In genomic region chr9:37255944-37256862, GRCh38 we compare ENCODE assay signal across 16 cellular contexts.
DNase-seq lines count a peak whose midpoint lies in the region; ATAC-seq, FAIRE-seq and TF ChIP-seq lines count a peak whose summit lies in the region.
"Had no signal": no experiment of that assay in that cellular context is flagged by ENCODE, and none has a peak within 500 bp of the region (broad histone marks: within the 10 kb centered on the region; RNA-seq: fewer than 3 reads in every experiment).

No MANE protein-coding gene starts in this region.

- H3K4me3 ChIP-seq in HepG2 (replicated peaks in 1 of 3; ENCODE audit: insufficient read depth in 1 of 3, low read depth in 2 of 3, low read length in 3 of 3) (no peak overlapping the region), right lobe of liver (no peak overlapping the region), SU-DHL-6 (ENCODE audit: insufficient read depth, low read length, poor library complexity, severe bottlenecking) (no peak overlapping the region), kidney (ENCODE audit: low read length in 2 of 2) (no peak overlapping the region), foreskin fibroblast (ENCODE audit: low read depth in 1 of 2, low read length in 2 of 2) (no peak overlapping the region)

- TF ChIP-seq CTCF in HepG2 (CRISPR knock-in tag; IDR thresholded peaks at IDR 0.05) (no peak), right lobe of liver (IDR thresholded peaks at IDR 0.05) (no peak), SU-DHL-6 (IDR thresholded peaks at IDR 0.05; ENCODE audit: insufficient read depth, low read length, poor library complexity, severe bottlenecking) (no peak), kidney (IDR thresholded peaks at IDR 0.05; ENCODE audit: borderline replicate concordance, extremely low read depth, insufficient read depth) (no peak), foreskin fibroblast (IDR thresholded peaks at IDR 0.05; ENCODE audit: low read depth, low read length) (no peak)

- no peaks in the 10 kb centered on the region for H3K9me3 ChIP-seq in HepG2 (ENCODE audit: low read length)
- H3K9me3 ChIP-seq in right lobe of liver, result no peaks in the 10 kb centered on the region
- no peaks in the 10 kb centered on the region for H3K9me3 ChIP-seq in SU-DHL-6 (ENCODE audit: insufficient read depth, low read length)
- no peaks in the 10 kb centered on the region for H3K9me3 ChIP-seq in kidney (ENCODE audit: control insufficient read depth in 1 of 2, low read length in 2 of 2)

- H3K4me2 ChIP-seq in HepG2 (ENCODE audit: low read depth, low read length), result no peak overlapping the region
- H3K4me2 ChIP-seq in SU-DHL-6 (ENCODE audit: low read depth, low read length, poor library complexity, severe bottlenecking), result peak overlapping the region; percentile 4

- DNase-seq in HepG2 (ENCODE audit: low spot score) (no peak), right lobe of liver (no peak), kidney (no peak), foreskin fibroblast (no peak)
- DNase-seq: DMS53, HFFc6, NCI-H1930, NCI-H2171 treated with DMSO at 0.1 percent for 48 hours, NCI-H82, SIG-M5, SW 1271 had no signal

- no TSS peak for BruUV-seq in HepG2 (replicated peaks; lab: Mats Ljungman, UMichigan)

- no peak overlapping the region for H3K9ac ChIP-seq in HepG2 (ENCODE audit: insufficient read depth, low read depth, low read length)
- no peak overlapping the region for H3K9ac ChIP-seq in SU-DHL-6 (ENCODE audit: low read length)
- H3K9ac ChIP-seq in kidney (ENCODE audit: low read length in 2 of 2), result no peak overlapping the region

- TF ChIP-seq RAD21 in HepG2 (CRISPR knock-in tag; IDR thresholded peaks at IDR 0.05), result no peak

- 73% methylated on average over 4 of the region's 4 CpGs for WGBS in HepG2 (ENCODE audit: low lambda C conversion rate)
- 77% methylated on average over 4 of the region's 4 CpGs for WGBS in right lobe of liver (ENCODE audit: insufficient coverage, low coverage, low lambda C conversion rate, missing lambda C conversion rate)

- POLR2A ChIA-PET in HepG2 (lab: Yijun Ruan, JAX), result no interaction called here

- FAIRE-seq in HepG2 (lab: Jason Lieb, UNC) (no peak), kidney (lab: Jason Lieb, UNC) (peak; percentile 42)

- H3K4me1 ChIP-seq in HepG2 (ENCODE audit: insufficient read depth, low read length) (no peaks in the 10 kb centered on the region), right lobe of liver (no peaks in the 10 kb centered on the region), kidney (ENCODE audit: control insufficient read depth in 1 of 2, insufficient read depth in 1 of 2, low read depth in 1 of 2, low read length in 2 of 2) (no peaks in the 10 kb centered on the region)

- H3K36me3 ChIP-seq in HepG2 (replicated peaks in 1 of 2; ENCODE audit: control insufficient read depth in 1 of 2, insufficient read depth in 2 of 2, low read length in 2 of 2) (no peaks in the 10 kb centered on the region), right lobe of liver (no peaks in the 10 kb centered on the region), SU-DHL-6 (ENCODE audit: low read length) (peaks cover 40% of the 10 kb centered on the region), kidney (ENCODE audit: control insufficient read depth in 1 of 2, insufficient read depth in 2 of 2, low read length in 2 of 2) (no peaks in the 10 kb centered on the region)

- H3K9me2 ChIP-seq in SU-DHL-6 (replicated peaks; ENCODE audit: insufficient read depth, low read length), result no peaks in the 10 kb centered on the region

- H2AFZ ChIP-seq in HepG2 (ENCODE audit: low read length), result no peak overlapping the region
- no peak overlapping the region for H2AFZ ChIP-seq in SU-DHL-6 (ENCODE audit: low read depth, low read length, severe bottlenecking)

- H3K79me2 ChIP-seq in HepG2 (ENCODE audit: insufficient read depth, low read length), result no peaks in the 10 kb centered on the region
- H3K79me2 ChIP-seq in SU-DHL-6 (ENCODE audit: insufficient read depth, low read length), result peaks cover 98% of the 10 kb centered on the region

- TF ChIP-seq POLR2A in HepG2 (IDR thresholded peaks at IDR 0.05; ENCODE audit: insufficient read depth in 1 of 2, low read depth in 2 of 2, low read length in 2 of 2) (no peak), right lobe of liver (IDR thresholded peaks at IDR 0.05) (no peak)

- in situ Hi-C loops in HepG2 (cut with HindIII; ENCODE audit: extremely low pct_ligation_motif_present, low pct_unique_long_range_greater_than_20kb), result no loop called here

- intact Hi-C loops in HepG2 (cut with micrococcal nuclease; ENCODE audit: unreplicated experiment), result no loop called here
- intact Hi-C loops in right lobe of liver (cut with DNase I), result no loop called here
- intact Hi-C loops in kidney (cut with DNase I), result no loop called here

- ATAC-seq in HepG2 (no peak), right lobe of liver (no peak), HG02798 (IDR thresholded peaks at IDR 0.05; ENCODE audit: poor library complexity, unreplicated experiment) (no peak), HG03442 (IDR thresholded peaks at IDR 0.05; ENCODE audit: unreplicated experiment) (no peak), GM21786 (IDR thresholded peaks at IDR 0.05; ENCODE audit: unreplicated experiment) (no peak)

- H3K27ac ChIP-seq in HepG2 (ENCODE audit: extremely low read length, insufficient read depth, low read length), result no peak overlapping the region
- no peak overlapping the region for H3K27ac ChIP-seq in right lobe of liver
- H3K27ac ChIP-seq in SU-DHL-6 (ENCODE audit: low read depth, low read length), result peak overlapping the region; percentile 1; the same call in 1 of the 2 replicates
- no peak overlapping the region for H3K27ac ChIP-seq in kidney (ENCODE audit: low read depth in 2 of 2, low read length in 2 of 2)
- H3K27ac ChIP-seq: C4-2B had no signal

- CTCF ChIA-PET in HepG2 (lab: Yijun Ruan, JAX; ENCODE audit: low intra/inter-chr PET ratio, low total read pairs), result no interaction called here

- H4K20me1 ChIP-seq in HepG2 (ENCODE audit: insufficient read depth, low read length), result no peaks in the 10 kb centered on the region
- H4K20me1 ChIP-seq in SU-DHL-6 (ENCODE audit: low read depth, low read length), result peaks cover 10% of the 10 kb centered on the region; the same call in 1 of the 2 replicates

- H3K27me3 ChIP-seq in HepG2 (ENCODE audit: control insufficient read depth in 1 of 2, insufficient read depth in 2 of 2, low read length in 2 of 2), result no peaks in the 10 kb centered on the region
- no peaks in the 10 kb centered on the region for H3K27me3 ChIP-seq in right lobe of liver
- H3K27me3 ChIP-seq in SU-DHL-6 (ENCODE audit: low read length), result no peaks in the 10 kb centered on the region

- TF ChIP-seq EP300 in HepG2 (IDR thresholded peaks at IDR 0.05; ENCODE audit: low read depth in 2 of 2, low read length in 2 of 2), result no peak
- TF ChIP-seq EP300 in HepG2 (CRISPR knock-in tag; IDR thresholded peaks at IDR 0.05; ENCODE audit: borderline replicate concordance), result no peak

- H3F3A ChIP-seq in SU-DHL-6 (ENCODE audit: insufficient read depth), result peaks cover 40% of the 10 kb centered on the region

TF ChIP-seq in HepG2, 621 proteins besides CTCF, POLR2A, EP300 and RAD21:
- peak; percentile 96 to 98 for TF ChIP-seq MAFK (conservative IDR thresholded peaks at IDR 0.05 in 1 of 2, IDR thresholded peaks at IDR 0.05 in 1 of 2; ENCODE audit: low read length in 2 of 2)
- no peak for TF ChIP-seq ZC3H13 (CRISPR knock-in tag; IDR thresholded peaks at IDR 0.05)
- TF ChIP-seq TRAFD1 (CRISPR knock-in tag; IDR thresholded peaks at IDR 0.05; ENCODE audit: borderline replicate concordance), result no peak
- TF ChIP-seq MAFF (IDR thresholded peaks at IDR 0.05; ENCODE audit: low read depth, low read length), result peak; percentile 97
TF ChIP-seq in HepG2: peak in this region for 2.
